ENCODE assay signal across 16 cellular contexts in the genomic region with DNA sequence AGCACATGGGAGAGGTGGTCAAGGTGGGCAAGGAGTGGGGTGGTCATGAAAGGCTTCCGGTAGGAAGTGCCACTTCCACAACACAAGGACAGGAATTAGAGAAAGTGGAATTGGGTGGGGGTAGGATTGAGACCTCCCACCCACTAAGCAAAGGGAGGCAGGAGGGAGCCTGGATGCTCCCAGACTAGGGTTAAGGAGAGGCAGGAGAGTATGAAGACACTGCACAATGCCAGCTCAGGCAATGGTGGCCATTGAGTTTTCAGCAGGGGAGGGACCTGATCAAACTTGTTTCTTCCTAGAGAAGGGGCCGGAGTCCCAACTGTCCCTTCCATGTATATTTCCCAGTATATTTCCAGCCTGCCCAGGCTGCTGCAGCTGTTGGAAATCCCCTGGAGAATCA. TPM values are rescaled to one million over a fixed set of nuclear protein-coding genes. Genes with fewer than 3 reads are reported as not detected.
DNase-seq lines count a peak whose midpoint lies in the region; ATAC-seq and TF ChIP-seq lines count a peak whose summit lies in the region.
"Had no signal": no experiment of that assay in that cellular context is flagged by ENCODE, and none has a peak within 500 bp of the region (broad histone marks: within the 10 kb centered on the region; RNA-seq: fewer than 3 reads in every experiment).

No MANE protein-coding gene starts in this region.

- H3K9me3 Mint-ChIP-seq in neural crest cell, result no peaks in the 10 kb centered on the region
- H3K9me3 Mint-ChIP-seq in activated naive CD8-positive, alpha-beta T cell treated with anti-CD3 and anti-CD28 coated beads, Interleukin-2, amount 50 U/mL, for 24 hours, result no peaks in the 10 kb centered on the region
- H3K9me3 Mint-ChIP-seq: CD8-positive, alpha-beta T cell; GM23338; IgD-negative memory B cell had no signal

- no peaks in the 10 kb centered on the region for H3K36me3 Mint-ChIP-seq in neural crest cell (ENCODE audit: low read depth)
- H3K36me3 Mint-ChIP-seq in activated naive CD8-positive, alpha-beta T cell treated with anti-CD3 and anti-CD28 coated beads, Interleukin-2, amount 50 U/mL, for 24 hours (ENCODE audit: low read depth), result no peaks in the 10 kb centered on the region
- H3K36me3 Mint-ChIP-seq: CD8-positive, alpha-beta T cell; IgD-negative memory B cell had no signal

- ATAC-seq in GM21619 (IDR thresholded peaks at IDR 0.05; ENCODE audit: unreplicated experiment), result no peak
- ATAC-seq in activated naive CD8-positive, alpha-beta T cell treated with anti-CD3 and anti-CD28 coated beads, Interleukin-2, amount 50 U/mL, for 24 hours, result no peak
- ATAC-seq: CD8-positive, alpha-beta T cell; GM12878; GM23338; HepG2 had no signal

- no peak for TF ChIP-seq CTCF in neural crest cell (conservative IDR thresholded peaks at IDR 0.05)

- peak; percentile 7 for DNase-seq in activated CD8-positive, alpha-beta memory T cell treated with anti-CD3 and anti-CD28 coated beads for 24 hours
- DNase-seq in activated CD8-positive, alpha-beta memory T cell treated with anti-CD3 and anti-CD28 coated beads, Interleukin-2, amount 50 U/mL, for 48 hours, result no peak
- no peak for DNase-seq in neural crest cell (ENCODE audit: low read depth, low spot score)
- DNase-seq in stimulated activated CD8-positive, alpha-beta memory T cell treated with anti-CD3 and anti-CD28 coated beads, Interleukin-4, amount 100 ng/mL, for 48 hours, result peak; percentile 15
- no peak for DNase-seq in NCI-H1417 (lab: John Stamatoyannopoulos, UW)
- DNase-seq in activated naive CD8-positive, alpha-beta T cell treated with anti-CD3 and anti-CD28 coated beads, Interleukin-2, amount 50 U/mL, for 24 hours, result no peak
- DNase-seq: Calu3; CD8-positive, alpha-beta T cell; DMS79 treated with DMSO at 0.1 percent for 48 hours; GF-D8; H7 had no signal

- H3K27me3 Mint-ChIP-seq in neural crest cell (ENCODE audit: low read depth), result peaks cover 44% of the 10 kb centered on the region
- H3K27me3 Mint-ChIP-seq in activated naive CD8-positive, alpha-beta T cell treated with anti-CD3 and anti-CD28 coated beads, Interleukin-2, amount 50 U/mL, for 24 hours, result peaks cover 29% of the 10 kb centered on the region

- peaks cover 10% of the 10 kb centered on the region for H3K4me1 Mint-ChIP-seq in neural crest cell
- H3K4me1 Mint-ChIP-seq in activated naive CD8-positive, alpha-beta T cell treated with anti-CD3 and anti-CD28 coated beads, Interleukin-2, amount 50 U/mL, for 24 hours, result peaks cover 9% of the 10 kb centered on the region

- H3K27ac Mint-ChIP-seq in neural crest cell (ENCODE audit: unreplicated experiment), result no peak overlapping the region
- H3K27ac Mint-ChIP-seq in activated naive CD8-positive, alpha-beta T cell treated with anti-CD3 and anti-CD28 coated beads, Interleukin-2, amount 50 U/mL, for 24 hours, result no peak overlapping the region
- H3K27ac Mint-ChIP-seq: CD8-positive, alpha-beta T cell; GM23338; IgD-negative memory B cell had no signal

- H3K4me3 Mint-ChIP-seq in neural crest cell, result peak overlapping the region; percentile 33
- H3K4me3 Mint-ChIP-seq in activated naive CD8-positive, alpha-beta T cell treated with anti-CD3 and anti-CD28 coated beads, Interleukin-2, amount 50 U/mL, for 24 hours, result no peak overlapping the region
- H3K4me3 Mint-ChIP-seq: CD8-positive, alpha-beta T cell; GM23338 had no signal

RNA-seq across cellular contexts. Expression of gene RAB11FIP4, which starts 3.1 kb away (rescaled TPM):
- 7.4 and 8.0 TPM in 2 replicates for total RNA-seq in neural crest cell

Comparison
In these comparisons a context has a peak if more than half of its experiments do, and no peak if none do; other contexts are left out.
1. DNase-seq: peak in activated CD8-positive, alpha-beta memory T cell treated with anti-CD3 and anti-CD28 coated beads for 24 hours (single experiment) and stimulated activated CD8-positive, alpha-beta memory T cell treated with anti-CD3 and anti-CD28 coated beads, Interleukin-4, amount 100 ng/mL, for 48 hours (single experiment); none in activated CD8-positive, alpha-beta memory T cell treated with anti-CD3 and anti-CD28 coated beads, Interleukin-2, amount 50 U/mL, for 48 hours (single experiment), neural crest cell (single experiment), NCI-H1417 (0 of 3) and activated naive CD8-positive, alpha-beta T cell treated with anti-CD3 and anti-CD28 coated beads, Interleukin-2, amount 50 U/mL, for 24 hours (single experiment).